Comparison of ENCODE assay signal across 1 cellular context in genomic region chr7:140161047-140161446, GRCh38.
TF ChIP-seq lines count a peak whose summit lies in the region.

No MANE protein-coding gene starts in this region.

TF ChIP-seq in GM23338, 12 proteins besides CTCF, POLR2A, EP300 and RAD21 (continued from another document):
- TF ChIP-seq, protein P1, sequence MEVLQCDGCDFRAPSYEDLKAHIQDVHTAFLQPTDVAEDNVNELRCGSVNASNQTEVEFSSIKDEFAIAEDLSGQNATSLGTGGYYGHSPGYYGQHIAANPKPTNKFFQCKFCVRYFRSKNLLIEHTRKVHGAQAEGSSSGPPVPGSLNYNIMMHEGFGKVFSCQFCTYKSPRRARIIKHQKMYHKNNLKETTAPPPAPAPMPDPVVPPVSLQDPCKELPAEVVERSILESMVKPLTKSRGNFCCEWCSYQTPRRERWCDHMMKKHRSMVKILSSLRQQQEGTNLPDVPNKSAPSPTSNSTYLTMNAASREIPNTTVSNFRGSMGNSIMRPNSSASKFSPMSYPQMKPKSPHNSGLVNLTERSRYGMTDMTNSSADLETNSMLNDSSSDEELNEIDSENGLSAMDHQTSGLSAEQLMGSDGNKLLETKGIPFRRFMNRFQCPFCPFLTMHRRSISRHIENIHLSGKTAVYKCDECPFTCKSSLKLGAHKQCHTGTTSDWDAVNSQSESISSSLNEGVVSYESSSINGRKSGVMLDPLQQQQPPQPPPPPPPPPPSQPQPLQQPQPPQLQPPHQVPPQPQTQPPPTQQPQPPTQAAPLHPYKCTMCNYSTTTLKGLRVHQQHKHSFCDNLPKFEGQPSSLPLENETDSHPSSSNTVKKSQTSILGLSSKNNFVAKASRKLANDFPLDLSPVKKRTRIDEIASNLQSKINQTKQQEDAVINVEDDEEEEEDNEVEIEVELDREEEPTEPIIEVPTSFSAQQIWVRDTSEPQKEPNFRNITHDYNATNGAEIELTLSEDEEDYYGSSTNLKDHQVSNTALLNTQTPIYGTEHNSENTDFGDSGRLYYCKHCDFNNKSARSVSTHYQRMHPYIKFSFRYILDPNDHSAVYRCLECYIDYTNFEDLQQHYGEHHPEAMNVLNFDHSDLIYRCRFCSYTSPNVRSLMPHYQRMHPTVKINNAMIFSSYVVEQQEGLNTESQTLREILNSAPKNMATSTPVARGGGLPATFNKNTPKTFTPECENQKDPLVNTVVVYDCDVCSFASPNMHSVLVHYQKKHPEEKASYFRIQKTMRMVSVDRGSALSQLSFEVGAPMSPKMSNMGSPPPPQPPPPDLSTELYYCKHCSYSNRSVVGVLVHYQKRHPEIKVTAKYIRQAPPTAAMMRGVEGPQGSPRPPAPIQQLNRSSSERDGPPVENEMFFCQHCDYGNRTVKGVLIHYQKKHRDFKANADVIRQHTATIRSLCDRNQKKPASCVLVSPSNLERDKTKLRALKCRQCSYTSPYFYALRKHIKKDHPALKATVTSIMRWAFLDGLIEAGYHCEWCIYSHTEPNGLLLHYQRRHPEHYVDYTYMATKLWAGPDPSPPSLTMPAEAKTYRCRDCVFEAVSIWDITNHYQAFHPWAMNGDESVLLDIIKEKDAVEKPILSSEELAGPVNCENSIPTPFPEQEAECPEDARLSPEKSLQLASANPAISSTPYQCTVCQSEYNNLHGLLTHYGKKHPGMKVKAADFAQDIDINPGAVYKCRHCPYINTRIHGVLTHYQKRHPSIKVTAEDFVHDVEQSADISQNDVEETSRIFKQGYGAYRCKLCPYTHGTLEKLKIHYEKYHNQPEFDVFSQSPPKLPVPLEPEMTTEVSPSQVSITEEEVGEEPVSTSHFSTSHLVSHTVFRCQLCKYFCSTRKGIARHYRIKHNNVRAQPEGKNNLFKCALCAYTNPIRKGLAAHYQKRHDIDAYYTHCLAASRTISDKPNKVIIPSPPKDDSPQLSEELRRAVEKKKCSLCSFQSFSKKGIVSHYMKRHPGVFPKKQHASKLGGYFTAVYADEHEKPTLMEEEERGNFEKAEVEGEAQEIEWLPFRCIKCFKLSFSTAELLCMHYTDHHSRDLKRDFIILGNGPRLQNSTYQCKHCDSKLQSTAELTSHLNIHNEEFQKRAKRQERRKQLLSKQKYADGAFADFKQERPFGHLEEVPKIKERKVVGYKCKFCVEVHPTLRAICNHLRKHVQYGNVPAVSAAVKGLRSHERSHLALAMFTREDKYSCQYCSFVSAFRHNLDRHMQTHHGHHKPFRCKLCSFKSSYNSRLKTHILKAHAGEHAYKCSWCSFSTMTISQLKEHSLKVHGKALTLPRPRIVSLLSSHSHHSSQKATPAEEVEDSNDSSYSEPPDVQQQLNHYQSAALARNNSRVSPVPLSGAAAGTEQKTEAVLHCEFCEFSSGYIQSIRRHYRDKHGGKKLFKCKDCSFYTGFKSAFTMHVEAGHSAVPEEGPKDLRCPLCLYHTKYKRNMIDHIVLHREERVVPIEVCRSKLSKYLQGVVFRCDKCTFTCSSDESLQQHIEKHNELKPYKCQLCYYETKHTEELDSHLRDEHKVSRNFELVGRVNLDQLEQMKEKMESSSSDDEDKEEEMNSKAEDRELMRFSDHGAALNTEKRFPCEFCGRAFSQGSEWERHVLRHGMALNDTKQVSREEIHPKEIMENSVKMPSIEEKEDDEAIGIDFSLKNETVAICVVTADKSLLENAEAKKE (CRISPR knock-in tag; IDR thresholded peaks at IDR 0.05) = no peak
- TF ChIP-seq POLR2AphosphoS5 (IDR thresholded peaks at IDR 0.05; ENCODE audit: low read depth) (no peak), EZH2 (IDR thresholded peaks at IDR 0.05; ENCODE audit: low read depth, unreplicated experiment) (no peak), NANOG (IDR thresholded peaks at IDR 0.05; ENCODE audit: borderline replicate concordance) (no peak), STAT1 (IDR thresholded peaks at IDR 0.05; ENCODE audit: unreplicated experiment) (no peak), ETS1 (IDR thresholded peaks at IDR 0.05) (no peak), CREB1 (CRISPR knock-in tag; IDR thresholded peaks at IDR 0.05; ENCODE audit: low read depth) (no peak), EZH2phosphoT487 (IDR thresholded peaks at IDR 0.05; ENCODE audit: unreplicated experiment) (no peak), JUNB (IDR thresholded peaks at IDR 0.05; ENCODE audit: unreplicated experiment) (no peak)
TF ChIP-seq in GM23338: peak in this region for 0.
